Comparison of ENCODE assay signal across 11 cellular contexts in the genomic region with DNA sequence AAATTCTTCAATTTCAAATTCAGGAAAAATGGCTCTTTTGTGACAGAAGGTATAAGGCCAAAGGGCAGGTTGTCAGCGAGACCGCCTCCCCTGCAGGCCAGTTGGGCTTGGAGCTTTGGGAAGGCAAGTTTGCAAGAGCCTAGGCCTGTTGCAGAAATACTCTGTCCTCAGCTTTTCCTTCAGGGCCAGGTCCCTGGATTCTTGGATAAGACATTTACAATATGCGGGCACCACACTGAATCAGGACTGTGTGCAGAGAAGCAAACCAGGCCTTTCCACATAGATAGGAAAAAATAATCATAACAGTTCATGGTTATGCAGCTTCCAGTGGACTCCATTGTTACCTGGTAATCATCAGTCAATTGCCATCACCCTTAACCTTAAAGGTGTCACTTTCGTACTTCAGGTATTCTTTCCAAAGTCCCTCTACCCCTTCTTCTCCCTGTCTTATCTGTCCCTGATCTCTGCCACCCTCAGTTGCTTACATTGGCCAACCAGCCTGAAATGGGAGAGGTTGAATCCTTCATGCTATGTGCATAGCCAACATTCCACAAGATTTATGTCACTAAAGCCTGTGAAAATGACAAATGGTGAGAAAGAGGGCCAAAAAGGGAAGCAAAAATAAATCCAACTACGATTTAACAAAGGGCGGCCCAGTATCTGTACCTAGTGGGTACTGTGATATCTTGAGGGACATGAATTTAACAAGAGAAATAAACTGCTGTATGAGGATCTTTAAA.
DNase-seq lines count a peak whose midpoint lies in the region; ATAC-seq and TF ChIP-seq lines count a peak whose summit lies in the region.
"Had no signal": no experiment of that assay in that cellular context is flagged by ENCODE, and none has a peak within 500 bp of the region (broad histone marks: within the 10 kb centered on the region; RNA-seq: fewer than 3 reads in every experiment).

No MANE protein-coding gene starts in this region.

- no peak for ATAC-seq in GM21717 (IDR thresholded peaks at IDR 0.05; ENCODE audit: unreplicated experiment)
- ATAC-seq: T-helper 17 cell had no signal

- peak overlapping the region in 1 of 2 donors; percentile 22 for H3K9ac ChIP-seq in stomach smooth muscle (ENCODE audit: low read length in 2 of 2)

- peaks cover 6% of the 10 kb centered on the region for H3K27me3 ChIP-seq in layer of hippocampus (ENCODE audit: control insufficient read depth, insufficient read depth, low read length)
- H3K27me3 ChIP-seq in stomach smooth muscle (ENCODE audit: control insufficient read depth in 1 of 2, insufficient read depth in 2 of 2, low read length in 2 of 2): no peaks in the 10 kb centered on the region

- peak; percentile 88 for DNase-seq in H4 (ENCODE audit: low spot score)
- DNase-seq in astrocyte of the spinal cord (ENCODE audit: low read depth, low spot score): peak; percentile 35
- DNase-seq in medulla oblongata (ENCODE audit: extremely low spot score): no peak
- DNase-seq in SIG-M5 (lab: John Stamatoyannopoulos, UW): no peak
- no peak for DNase-seq in KBM-7
- DNase-seq: activated CD8-positive, alpha-beta memory T cell treated with anti-CD3 and anti-CD28 coated beads, Interleukin-2, amount 50 U/mL, for 48 hours; NCI-H774; T-helper 17 cell had no signal

- no peaks in the 10 kb centered on the region for H3K36me3 ChIP-seq in stomach smooth muscle (ENCODE audit: control insufficient read depth in 2 of 2, insufficient read depth in 2 of 2, low read length in 2 of 2)

- no peak for TF ChIP-seq CTCF in astrocyte of the spinal cord (IDR thresholded peaks at IDR 0.05; ENCODE audit: low read depth, low read length)

- H3K4me1 ChIP-seq in stomach smooth muscle (ENCODE audit: control insufficient read depth, insufficient read depth, low read length): peaks cover 63% of the 10 kb centered on the region

- H3K4me3 ChIP-seq in astrocyte of the spinal cord (ENCODE audit: low read depth, low read length) (no peak overlapping the region), stomach smooth muscle (ENCODE audit: low read length in 2 of 2) (no peak overlapping the region)

- H3K27ac ChIP-seq in layer of hippocampus (ENCODE audit: low read depth, low read length): peak overlapping the region; percentile 13
- peak overlapping the region; percentile 82 for H3K27ac ChIP-seq in stomach smooth muscle (ENCODE audit: low read length)

- in situ Hi-C loops in astrocyte of the spinal cord (cut with HindIII; ENCODE audit: low sequenced_read_pairs): no loop called here
- in situ Hi-C loops in KBM-7 (cut with MboI; ENCODE audit: low pct_unique_long_range_greater_than_20kb, low sequenced_read_pairs): loop anchor here (25.0 kb wide), 2 partner anchors 260 to 435 kb away; no protein-coding TSS in a partner anchor

- no peaks in the 10 kb centered on the region for H3K9me3 ChIP-seq in stomach smooth muscle (ENCODE audit: control insufficient read depth in 2 of 2, low read length in 2 of 2)

Comparison
In these comparisons a context has a peak if more than half of its experiments do, and no peak if none do; other contexts are left out.
1. DNase-seq: peak in H4 (single experiment) and astrocyte of the spinal cord (single experiment); none in medulla oblongata (single experiment), SIG-M5 (single experiment) and KBM-7 (single experiment).